Comparison of ENCODE assay signal across 9 cellular contexts in genomic region chr11:65390099-65390941, GRCh38. TPM values are rescaled to one million over a fixed set of nuclear protein-coding genes. Genes with fewer than 3 reads are reported as not detected.
DNase-seq lines count a peak whose midpoint lies in the region; ATAC-seq and TF ChIP-seq lines count a peak whose summit lies in the region.
"Had no signal": no experiment of that assay in that cellular context is flagged by ENCODE, and none has a peak within 500 bp of the region (broad histone marks: within the 10 kb centered on the region; RNA-seq: fewer than 3 reads in every experiment).

No MANE protein-coding gene starts in this region.

- H3K4me1 ChIP-seq in DOHH2 (ENCODE audit: control insufficient read depth, low read length) (peaks cover 57% of the 10 kb centered on the region), SJSA1 (replicated peaks) (peaks cover 63% of the 10 kb centered on the region), psoas muscle (peaks cover 47% of the 10 kb centered on the region)

- H4K20me1 ChIP-seq in DOHH2 (ENCODE audit: control insufficient read depth, insufficient read depth, low read depth, low read length), result 0 out of 2 replicates have a peak, but pooled peaks cover 3% of the 10 kb centered on the region

- DNase-seq in SJSA1 (ENCODE audit: low read depth in 1 of 2, low spot score in 2 of 2) (peak; percentile 68 to 72), epithelial cell of prostate (ENCODE audit: low read depth, low spot score) (no peak), psoas muscle (no peak), Kasumi-1 (lab: John Stamatoyannopoulos, UW) (no peak), NCI-H1105 (lab: John Stamatoyannopoulos, UW) (no peak), occipital lobe (lab: John Stamatoyannopoulos, UW) (no peak)
- DNase-seq: left colon had no signal

- ATAC-seq in psoas muscle, result no peak
- ATAC-seq in GM21381 (IDR thresholded peaks at IDR 0.05; ENCODE audit: unreplicated experiment), result no peak
- ATAC-seq: left colon had no signal

- WGBS in psoas muscle, 3 donors, result 62 to 71% (median 65%) methylated on average over 21 of the region's 21 CpGs

- intact Hi-C loops in psoas muscle (cut with DNase I), result no loop called here

- H3K4me3 ChIP-seq in DOHH2 (ENCODE audit: low read length) (no peak overlapping the region), SJSA1 (0 out of 2 replicates have a peak overlapping the region, but pooled peaks have one; percentile 3), psoas muscle (peak overlapping the region; percentile 76)

- no peak overlapping the region for H3K27ac ChIP-seq in DOHH2 (ENCODE audit: low read depth, low read length)
- H3K27ac ChIP-seq in SJSA1, result peak overlapping the region; percentile 45
- H3K27ac ChIP-seq in epithelial cell of prostate, result peak overlapping the region; percentile 33
- peak overlapping the region; percentile 55 for H3K27ac ChIP-seq in psoas muscle

- no peaks in the 10 kb centered on the region for H3K9me2 ChIP-seq in DOHH2 (replicated peaks; ENCODE audit: control insufficient read depth, low read length)

- H3F3A ChIP-seq in DOHH2 (ENCODE audit: control insufficient read depth, insufficient read depth), result peaks cover 3% of the 10 kb centered on the region

- peak overlapping the region; percentile 98; the same call in 1 of the 2 replicates for H3K4me2 ChIP-seq in DOHH2 (ENCODE audit: low read length)

- H3K9me3 ChIP-seq in DOHH2 (ENCODE audit: control insufficient read depth, insufficient read depth, low read length) (no peaks in the 10 kb centered on the region), SJSA1 (replicated peaks) (peaks cover 3% of the 10 kb centered on the region; the same call in 1 of the 2 replicates), psoas muscle (no peaks in the 10 kb centered on the region)

- H3K36me3 ChIP-seq in DOHH2 (ENCODE audit: control insufficient read depth, low read length) (peaks cover 52% of the 10 kb centered on the region), SJSA1 (peaks cover 90% of the 10 kb centered on the region), psoas muscle (ENCODE audit: insufficient read depth in 1 of 2, low read depth in 1 of 2) (peaks cover 2 to 51% of the 10 kb centered on the region in 2 donors)

- no peaks in the 10 kb centered on the region for H3K27me3 ChIP-seq in DOHH2 (ENCODE audit: control insufficient read depth, low read length)
- no peaks in the 10 kb centered on the region for H3K27me3 ChIP-seq in SJSA1 (replicated peaks)
- no peaks in the 10 kb centered on the region for H3K27me3 ChIP-seq in psoas muscle (ENCODE audit: insufficient read depth in 3 of 3, low read length in 2 of 3)

- peaks cover 62% of the 10 kb centered on the region for H3K79me2 ChIP-seq in DOHH2 (ENCODE audit: control insufficient read depth, low read length)

- no peak for TF ChIP-seq CTCF in DOHH2 (IDR thresholded peaks at IDR 0.05; ENCODE audit: low read depth, low read length, poor library complexity, severe bottlenecking)
- TF ChIP-seq CTCF in psoas muscle (IDR thresholded peaks at IDR 0.05), result no peak

RNA-seq across cellular contexts. Expression of gene FRMD8, which starts 3.9 kb away (rescaled TPM):
- 90.2 and 125 TPM in 2 replicates for total RNA-seq in SJSA1 (2014; rRNA removed; shearing (Covaris generic))
- 10 to 100 TPM in 3 of 4 donors, 1 to 10 TPM in 1; 7.4 to 27.7 (median 13.9) TPM for total RNA-seq in psoas muscle
- 10 to 100 TPM; 10.6 to 20.8 (median 12.9) TPM for polyA plus RNA-seq in psoas muscle
- 9.2 TPM for total RNA-seq in occipital lobe

RNA-seq across cellular contexts. Expression of gene SLC25A45, which starts 7.9 kb away (rescaled TPM):
- total RNA-seq in SJSA1 (2014; rRNA removed; shearing (Covaris generic)), result 3.1 and 5.3 TPM in 2 replicates
- 1 to 10 TPM; 5.7 to 8.8 (median 7.2) TPM for total RNA-seq in psoas muscle
- polyA plus RNA-seq in psoas muscle, result 10 to 100 TPM in 1 of 3 donors, 1 to 10 TPM in 2; 3.7 to 18.5 (median 6.1) TPM
- total RNA-seq in occipital lobe, result 0.31 TPM

RNA-seq across cellular contexts. Expression of gene NEAT1, which starts 32.3 kb away (rescaled TPM):
- 6.9 and 12.1 TPM in 2 replicates for total RNA-seq in SJSA1 (2014; rRNA removed; shearing (Covaris generic))
- total RNA-seq in psoas muscle (1,000 to 10,000 TPM in 1 of 4 donors, 100 to 1,000 TPM in 3; 517 to 1,759 (median 646) TPM), occipital lobe (3.6 TPM)
- polyA plus RNA-seq in psoas muscle, result 100 to 1,000 TPM; 474 to 758 (median 716) TPM

RNA-seq across cellular contexts. Expression of gene TIGD3, which starts 35.8 kb away (rescaled TPM):
- 0.25 TPM in 1 of 2 replicates, not detected in the other for total RNA-seq in SJSA1 (2014; rRNA removed; shearing (Covaris generic))
- total RNA-seq in psoas muscle (under 1 TPM in 1 of 4 donors, not detected in 3; 0.25 TPM), occipital lobe (4.5 TPM)
- polyA plus RNA-seq in psoas muscle, result under 1 TPM; 0.05 to 0.09 (median 0.08) TPM

RNA-seq across cellular contexts. Expression of gene DPF2, which starts 56.7 kb away (rescaled TPM):
- 87.6 and 105 TPM in 2 replicates for total RNA-seq in SJSA1 (2014; rRNA removed; shearing (Covaris generic))
- 10 to 100 TPM; 26.5 to 43.8 (median 40.6) TPM for total RNA-seq in psoas muscle
- polyA plus RNA-seq in psoas muscle, result 10 to 100 TPM; 24.8 to 39.2 (median 29.7) TPM
- 21.7 TPM for total RNA-seq in occipital lobe

Comparison
In these comparisons a context has a peak if more than half of its experiments do, and no peak if none do; other contexts are left out.
1. DNase-seq: peak in SJSA1 (2 of 2); none in epithelial cell of prostate (single experiment), psoas muscle (0 of 2), Kasumi-1 (0 of 2), NCI-H1105 (single experiment) and occipital lobe (single experiment).
2. RNA of gene NEAT1, which starts 32.3 kb away (total RNA-seq): 517 to 1,759 TPM in psoas muscle; 6.9 to 12.1 TPM in SJSA1 and 3.6 TPM in occipital lobe (single experiment); every median in the first group is over 10 times any median in the second.